Comparison of ENCODE assay signal across 26 cellular contexts in genomic region chr2:194464964-194465638, GRCh38.
A peak's percentile ranks its signal among the peaks of the same experiment; 100 is the strongest.
DNase-seq lines count a peak whose midpoint lies in the region; ATAC-seq lines count a peak whose summit lies in the region.
"Had no signal": no experiment of that assay in that cellular context is flagged by ENCODE, and none has a peak within 500 bp of the region (broad histone marks: within the 10 kb centered on the region; RNA-seq: fewer than 3 reads in every experiment).

No MANE protein-coding gene starts in this region.

- no peaks in the 10 kb centered on the region for H3K4me1 Mint-ChIP-seq in activated naive CD8-positive, alpha-beta T cell treated with anti-CD3 and anti-CD28 coated beads, Interleukin-2, amount 50 U/mL, for 24 hours
- H3K4me1 Mint-ChIP-seq: activated B cell treated with CpG ODN at 0.5 μM for 24 hours, CD14-positive monocyte, nephron had no signal

- H3K4me3 Mint-ChIP-seq in activated naive CD8-positive, alpha-beta T cell treated with anti-CD3 and anti-CD28 coated beads, Interleukin-2, amount 50 U/mL, for 24 hours, result no peak overlapping the region
- H3K4me3 Mint-ChIP-seq: activated B cell treated with CpG ODN at 0.5 μM for 24 hours; activated naive CD8-positive, alpha-beta T cell; CD14-positive monocyte; nephron had no signal

- no peak overlapping the region for H3K27ac Mint-ChIP-seq in activated naive CD8-positive, alpha-beta T cell treated with anti-CD3 and anti-CD28 coated beads, Interleukin-2, amount 50 U/mL, for 24 hours
- H3K27ac Mint-ChIP-seq: activated B cell treated with CpG ODN at 0.5 μM for 24 hours; activated naive CD8-positive, alpha-beta T cell; CD14-positive monocyte; nephron had no signal

- DNase-seq in NOMO-1 treated with DMSO at 0.1 percent for 48 hours (lab: John Stamatoyannopoulos, UW; ENCODE audit: unreplicated experiment), result peak; percentile 15
- no peak for DNase-seq in NOMO-1 treated with dmso at 0.1 percent for 144 hours (lab: John Stamatoyannopoulos, UW; ENCODE audit: unreplicated experiment)
- peak; percentile 3 for DNase-seq in stimulated activated CD4-positive, alpha-beta T cell treated with anti-CD3 and anti-CD28 coated beads, Interleukin-15, amount 100 ng/mL, for 24 hours
- DNase-seq in stimulated activated CD4-positive, alpha-beta T cell treated with anti-CD3 and anti-CD28 coated beads, Interleukin-4, amount 100 ng/mL, for 24 hours, result no peak
- DNase-seq in activated naive CD8-positive, alpha-beta T cell treated with anti-CD3 and anti-CD28 coated beads, Interleukin-2, amount 50 U/mL, for 24 hours, result no peak
- no peak for DNase-seq in nucleus accumbens (lab: John Stamatoyannopoulos, UW)
- DNase-seq: activated B cell treated with CpG ODN at 0.5 μM for 24 hours; Caco-2; colonic mucosa; DMS79; effector CD4-positive, alpha-beta T cell; GDM1; HCEC 1CT; hippocampal formation; Kasumi-1; mucosa of descending colon; NCI-H146; NCI-H2107; NCI-H446; stimulated activated naive CD4-positive, alpha-beta T cell treated with Interleukin-2 at 50 U/mL for 16 hours; testis had no signal

- ATAC-seq in activated naive CD8-positive, alpha-beta T cell treated with anti-CD3 and anti-CD28 coated beads, Interleukin-2, amount 50 U/mL, for 24 hours, result peak; percentile 54
- no peak for ATAC-seq in GM21619 (IDR thresholded peaks at IDR 0.05; ENCODE audit: unreplicated experiment)
- no peak for ATAC-seq in HG02571 (IDR thresholded peaks at IDR 0.05; ENCODE audit: unreplicated experiment)
- ATAC-seq: mucosa of descending colon had no signal

- H3K36me3 Mint-ChIP-seq in activated naive CD8-positive, alpha-beta T cell treated with anti-CD3 and anti-CD28 coated beads, Interleukin-2, amount 50 U/mL, for 24 hours (ENCODE audit: low read depth), result no peaks in the 10 kb centered on the region
- H3K36me3 Mint-ChIP-seq: activated naive CD8-positive, alpha-beta T cell; CD14-positive monocyte had no signal

- H3K9me3 Mint-ChIP-seq in activated naive CD8-positive, alpha-beta T cell treated with anti-CD3 and anti-CD28 coated beads, Interleukin-2, amount 50 U/mL, for 24 hours, result no peaks in the 10 kb centered on the region
- H3K9me3 Mint-ChIP-seq: activated B cell treated with CpG ODN at 0.5 μM for 24 hours, nephron had no signal

- peaks cover 1% of the 10 kb centered on the region for H3K27me3 Mint-ChIP-seq in activated naive CD8-positive, alpha-beta T cell treated with anti-CD3 and anti-CD28 coated beads, Interleukin-2, amount 50 U/mL, for 24 hours
- H3K27me3 Mint-ChIP-seq: activated B cell treated with CpG ODN at 0.5 μM for 24 hours; activated naive CD8-positive, alpha-beta T cell had no signal

Comparison
In these comparisons a context has a peak if more than half of its experiments do, and no peak if none do; other contexts are left out.
1. DNase-seq: peak in NOMO-1 treated with DMSO at 0.1 percent for 48 hours (single experiment) and stimulated activated CD4-positive, alpha-beta T cell treated with anti-CD3 and anti-CD28 coated beads, Interleukin-15, amount 100 ng/mL, for 24 hours (single experiment); none in NOMO-1 treated with dmso at 0.1 percent for 144 hours (single experiment), stimulated activated CD4-positive, alpha-beta T cell treated with anti-CD3 and anti-CD28 coated beads, Interleukin-4, amount 100 ng/mL, for 24 hours (single experiment), activated naive CD8-positive, alpha-beta T cell treated with anti-CD3 and anti-CD28 coated beads, Interleukin-2, amount 50 U/mL, for 24 hours (single experiment) and nucleus accumbens (0 of 56).